ENCODE assay signal across 8 cellular contexts in the genomic region with DNA sequence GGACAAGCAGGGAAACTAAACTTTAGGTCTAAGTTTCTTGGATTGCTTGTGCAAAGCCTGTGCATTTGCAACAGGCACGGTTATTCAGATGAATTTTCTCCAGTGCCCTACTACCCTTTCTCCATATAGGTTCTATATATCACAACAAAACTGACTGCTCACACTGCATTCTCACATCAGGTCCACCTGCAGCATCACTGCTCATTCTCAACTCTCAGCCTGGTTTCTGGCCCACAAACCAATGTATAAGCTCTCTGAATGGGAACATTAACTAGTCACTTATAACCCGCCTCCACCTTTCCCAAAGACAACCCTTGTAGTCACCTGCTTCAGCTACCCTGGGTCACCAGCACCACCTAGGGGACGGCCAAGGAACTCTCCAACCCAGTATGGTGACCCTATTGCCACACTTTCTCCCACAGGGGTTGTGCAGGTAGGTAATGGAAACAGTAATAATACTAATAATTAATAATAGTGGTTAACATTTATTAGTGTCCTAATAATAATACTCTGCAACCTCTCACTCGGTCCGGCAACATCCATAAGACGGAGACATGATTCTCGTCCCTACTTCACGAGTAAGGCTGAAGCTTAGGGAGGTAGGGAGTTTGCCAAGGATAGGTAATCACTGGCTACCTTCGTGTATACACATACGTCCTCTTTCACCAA.
DNase-seq lines count a peak whose midpoint lies in the region; ATAC-seq and TF ChIP-seq lines count a peak whose summit lies in the region.

No MANE protein-coding gene starts in this region.

- CTCF ChIA-PET in OCI-LY7 (lab: Charles Lee; ENCODE audit: unreplicated experiment): no interaction called here

- no peaks in the 10 kb centered on the region; the same call in 1 of the 2 replicates for H3K36me3 ChIP-seq in OCI-LY7 (ENCODE audit: insufficient read depth, low read length)

- intact Hi-C loops in Right ventricle myocardium superior (cut with DNase I) (no loop called here), Right ventricle myocardium inferior (cut with DNase I) (no loop called here), OCI-LY7 (cut with micrococcal nuclease; ENCODE audit: unreplicated experiment) (loop anchor here (10.0 kb wide), 1 partner anchor 116 kb away; no protein-coding TSS in a partner anchor)

- H3K9me3 ChIP-seq in OCI-LY7 (ENCODE audit: low read length): no peaks in the 10 kb centered on the region

- H3K9me2 ChIP-seq in OCI-LY7 (ENCODE audit: insufficient read depth, low read length): no peaks in the 10 kb centered on the region

- no peaks in the 10 kb centered on the region for H3K79me2 ChIP-seq in OCI-LY7 (ENCODE audit: insufficient read depth, low read depth, low read length)

- H3K4me2 ChIP-seq in OCI-LY7 (ENCODE audit: low read length): no peak overlapping the region

- no peak overlapping the region for H3K27ac ChIP-seq in OCI-LY7 (ENCODE audit: low read depth, low read length, poor library complexity, severe bottlenecking)

- BruUV-seq in OCI-LY7 (replicated peaks; lab: Mats Ljungman, UMichigan): no TSS peak

- ATAC-seq in Right ventricle myocardium superior (ENCODE audit: poor library complexity) (peak; percentile 61), Right ventricle myocardium inferior (no peak), HG03097 (IDR thresholded peaks at IDR 0.05; ENCODE audit: low FRiP score, unreplicated experiment) (peak; percentile 63)

- H3K4me3 ChIP-seq in OCI-LY7 (ENCODE audit: low read depth, low read length, poor library complexity, severe bottlenecking): no peak overlapping the region

- DNase-seq in Right ventricle myocardium superior (no peak), Right ventricle myocardium inferior (ENCODE audit: missing footprints) (no peak), OCI-LY7 (ENCODE audit: low spot score) (peak; percentile 41), iPS-NIHi11 (ENCODE audit: low spot score) (peak; percentile 84), putamen (ENCODE audit: low spot score) (no peak)
- DNase-seq in activated effector memory CD4-positive, alpha-beta T cell treated with anti-CD3 and anti-CD28 coated beads, Interleukin-2, amount 50 U/mL, for 16 hours: peak; percentile 83
- peak; percentile 45 to 49 for DNase-seq in stimulated activated CD4-positive, alpha-beta T cell treated with anti-CD3 and anti-CD28 coated beads, Interleukin-4, amount 100 ng/mL, for 4 hours

- H4K20me1 ChIP-seq in OCI-LY7 (ENCODE audit: insufficient read depth, low read length): no peaks in the 10 kb centered on the region

- TF ChIP-seq CTCF in OCI-LY7 (conservative IDR thresholded peaks at IDR 0.05; ENCODE audit: low read length): peak; percentile 87

- POLR2A ChIA-PET in OCI-LY7 (lab: Charles Lee): interaction anchor here (0.6 kb wide), 2 partner anchors 8 to 399 kb away, joined by 3 read pairs; no protein-coding TSS in a partner anchor

- H2AFZ ChIP-seq in OCI-LY7 (ENCODE audit: low read length): no peak overlapping the region

- H3K4me1 ChIP-seq in OCI-LY7 (ENCODE audit: insufficient read depth, low read length, poor library complexity, severe bottlenecking): no peaks in the 10 kb centered on the region

Comparison
In these comparisons a context has a peak if more than half of its experiments do, and no peak if none do; other contexts are left out.
1. DNase-seq: peak in OCI-LY7 (single experiment), activated effector memory CD4-positive, alpha-beta T cell treated with anti-CD3 and anti-CD28 coated beads, Interleukin-2, amount 50 U/mL, for 16 hours (single experiment), iPS-NIHi11 (single experiment) and stimulated activated CD4-positive, alpha-beta T cell treated with anti-CD3 and anti-CD28 coated beads, Interleukin-4, amount 100 ng/mL, for 4 hours (2 of 2); none in Right ventricle myocardium superior (single experiment), Right ventricle myocardium inferior (single experiment) and putamen (single experiment).